In genomic region chr18:31162825-31163435, GRCh38 we compare ENCODE assay signal across 19 cellular contexts. TPM values are rescaled to one million over a fixed set of nuclear protein-coding genes. Genes with fewer than 3 reads are reported as not detected.
DNase-seq lines count a peak whose midpoint lies in the region; ATAC-seq and TF ChIP-seq lines count a peak whose summit lies in the region.
"Had no signal": no experiment of that assay in that cellular context is flagged by ENCODE, and none has a peak within 500 bp of the region (broad histone marks: within the 10 kb centered on the region; RNA-seq: fewer than 3 reads in every experiment).

Gene DSC1 (minus strand): TSS chr18:31162856. CDS start chr18:31162594, 262 bp downstream.

- no peak within 1 kb of the TSS for H3K27ac Mint-ChIP-seq in neural progenitor cell
- H3K27ac Mint-ChIP-seq: HFFc6 had no signal

- H3K4me3 ChIP-seq in neural progenitor cell = no peak within 1 kb of the TSS
- H3K4me3 ChIP-seq: left lung, thoracic aorta had no signal

- H3K9me3 ChIP-seq in neural progenitor cell (ENCODE audit: low read depth) = no peaks in the 10 kb centered on the region
- H3K9me3 ChIP-seq: thoracic aorta had no signal

- peaks cover 4% of the 10 kb centered on the region for H3K9me3 Mint-ChIP-seq in activated T-cell treated with anti-CD3 and anti-CD28 coated beads, Interleukin-2, amount 50 U/mL, for 4 hours
- H3K9me3 Mint-ChIP-seq in neural progenitor cell = no peaks in the 10 kb centered on the region

- H3K36me3 Mint-ChIP-seq in activated T-cell treated with anti-CD3 and anti-CD28 coated beads, Interleukin-2, amount 50 U/mL, for 4 hours (ENCODE audit: insufficient read depth) = no peaks in the 10 kb centered on the region
- no peaks in the 10 kb centered on the region for H3K36me3 Mint-ChIP-seq in neural progenitor cell

- H3K27me3 Mint-ChIP-seq in activated T-cell treated with anti-CD3 and anti-CD28 coated beads, Interleukin-2, amount 50 U/mL, for 4 hours (ENCODE audit: low read depth) = no peaks in the 10 kb centered on the region
- H3K27me3 Mint-ChIP-seq in neural progenitor cell (ENCODE audit: insufficient read depth, low read depth) = no peaks in the 10 kb centered on the region

- DNase-seq in activated T-cell treated with anti-CD3 and anti-CD28 coated beads, Interleukin-2, amount 50 U/mL, for 4 hours = no peak
- DNase-seq in activated T-cell treated with anti-CD3 and anti-CD28 coated beads, Interleukin-2, amount 50 U/mL, for 48 hours = no peak
- DNase-seq in Kasumi-1 (lab: John Stamatoyannopoulos, UW) (peak; percentile 22 to 23), neural progenitor cell (ENCODE audit: low spot score) (no peak), middle frontal gyrus (ENCODE audit: extremely low spot score, low spot score) (no peak), CD1c-positive myeloid dendritic cell (ENCODE audit: extremely low spot score) (no peak)
- DNase-seq: ACHN, EL, HFFc6, left lung, NCI-H187, NCI-H510A treated with DMSO at 0.1 percent for 48 hours had no signal

- H3K4me1 Mint-ChIP-seq in activated T-cell treated with anti-CD3 and anti-CD28 coated beads, Interleukin-2, amount 50 U/mL, for 4 hours (ENCODE audit: low read depth) = peaks cover 1% of the 10 kb centered on the region
- H3K4me1 Mint-ChIP-seq in neural progenitor cell = peaks cover 4% of the 10 kb centered on the region

- peak within 1 kb of the TSS; percentile 64 for H3K4me3 Mint-ChIP-seq in activated T-cell treated with anti-CD3 and anti-CD28 coated beads, Interleukin-2, amount 50 U/mL, for 4 hours
- no peak within 1 kb of the TSS for H3K4me3 Mint-ChIP-seq in neural progenitor cell
- H3K4me3 Mint-ChIP-seq: HFFc6 had no signal

- H3K27ac ChIP-seq in angular gyrus (ENCODE audit: low read depth, low read length) (peak within 1 kb of the TSS; percentile 24), neural progenitor cell (no peak within 1 kb of the TSS)
- H3K27ac ChIP-seq: HL-60, left lung, thoracic aorta had no signal

- no peak for TF ChIP-seq CTCF in neural progenitor cell (IDR thresholded peaks at IDR 0.05)

- no peak within 1 kb of the TSS for H3K9ac ChIP-seq in neural progenitor cell

- H3K4me2 ChIP-seq in neural progenitor cell = no peak within 1 kb of the TSS

- H2AFZ ChIP-seq in neural progenitor cell (replicated peaks) = peak within 1 kb of the TSS; percentile 86

- no peaks in the 10 kb centered on the region for H3K79me2 ChIP-seq in neural progenitor cell (ENCODE audit: low read depth)

- no peak for ATAC-seq in activated T-cell treated with anti-CD3 and anti-CD28 coated beads, Interleukin-2, amount 50 U/mL, for 4 hours
- no peak for ATAC-seq in HG03469 (IDR thresholded peaks at IDR 0.05; ENCODE audit: unreplicated experiment)
- ATAC-seq: activated CD4-positive, CD25-positive, alpha-beta regulatory T cell treated with anti-CD3 and anti-CD28 coated beads, Interleukin-2, amount 50 U/mL, for 24 hours; left lung had no signal

- H4K20me1 ChIP-seq in neural progenitor cell (ENCODE audit: low read depth) = no peaks in the 10 kb centered on the region

- peaks cover 13% of the 10 kb centered on the region for H3K4me1 ChIP-seq in neural progenitor cell
- H3K4me1 ChIP-seq: left lung had no signal

- H3K27me3 ChIP-seq in neural progenitor cell = no peaks in the 10 kb centered on the region
- H3K27me3 ChIP-seq: left lung had no signal

- no peaks in the 10 kb centered on the region for H3K36me3 ChIP-seq in neural progenitor cell
- H3K36me3 ChIP-seq: left lung, thoracic aorta had no signal

- H3F3A ChIP-seq in neural progenitor cell (ENCODE audit: low read depth) = no peaks in the 10 kb centered on the region

RNA-seq across cellular contexts. Expression of gene DSC1, which starts in this region (rescaled TPM):
- total RNA-seq in activated T-cell treated with anti-CD3 and anti-CD28 coated beads, Interleukin-2, amount 50 U/mL, for 4 hours = not detected
- not detected in 2 replicates for total RNA-seq in neural progenitor cell (ENCODE audit: low replicate concordance)
- total RNA-seq: HFFc6, left lung, myocyte, renal cortical epithelial cell had no signal

Comparison
In these comparisons a context has a peak if more than half of its experiments do, and no peak if none do; other contexts are left out.
1. DNase-seq: peak in Kasumi-1 (2 of 2); none in activated T-cell treated with anti-CD3 and anti-CD28 coated beads, Interleukin-2, amount 50 U/mL, for 4 hours (single experiment), activated T-cell treated with anti-CD3 and anti-CD28 coated beads, Interleukin-2, amount 50 U/mL, for 48 hours (0 of 2), neural progenitor cell (single experiment), middle frontal gyrus (single experiment) and CD1c-positive myeloid dendritic cell (single experiment).